ENCODE assay signal across 8 cellular contexts in genomic region chr15:59492389-59493377, GRCh38. TPM values are rescaled to one million over a fixed set of nuclear protein-coding genes. Genes with fewer than 3 reads are reported as not detected.
DNase-seq lines count a peak whose midpoint lies in the region; ATAC-seq and TF ChIP-seq lines count a peak whose summit lies in the region.

No MANE protein-coding gene starts in this region.

- H3K27ac ChIP-seq in HEK293 (ENCODE audit: extremely low read depth, low read depth, low read length) (no peak overlapping the region), mesendoderm (ENCODE audit: low read depth, low read length) (no peak overlapping the region)

- no peak overlapping the region for H3K18ac ChIP-seq in mesendoderm (ENCODE audit: low read length)

- H3K36me3 ChIP-seq in BE2C (no peaks in the 10 kb centered on the region), HEK293 (ENCODE audit: control insufficient read depth in 2 of 2, insufficient read depth in 1 of 2, low read length in 2 of 2) (no peaks in the 10 kb centered on the region), mesendoderm (ENCODE audit: control insufficient read depth, insufficient read depth, low read length) (no peaks in the 10 kb centered on the region)

- TF ChIP-seq CTCF in BE2C (IDR thresholded peaks at IDR 0.05; ENCODE audit: low read depth, low read length) (peak; percentile 83), HEK293 (tag by site-specific recombination; IDR thresholded peaks at IDR 0.05) (peak; percentile 50)

- no peak overlapping the region for H3K4ac ChIP-seq in mesendoderm (ENCODE audit: low read depth, low read length)

- intact Hi-C loops in activated CD4-positive, alpha-beta memory T cell treated with anti-CD3 and anti-CD28 coated beads for 36 hours (cut with micrococcal nuclease), result loop anchor here (1.0 to 2.0 kb wide), 4 partner anchors 246 to 536 kb away; no protein-coding TSS in a partner anchor

- no peak overlapping the region for H3K4me3 ChIP-seq in BE2C (ENCODE audit: low read depth, low read length)
- H3K4me3 ChIP-seq in HEK293 (ENCODE audit: low read depth, low read length), result no peak overlapping the region
- no peak overlapping the region for H3K4me3 ChIP-seq in mesendoderm (ENCODE audit: low read length)

- H3K4me2 ChIP-seq in mesendoderm (ENCODE audit: low read length), result no peak overlapping the region

- H3K79me1 ChIP-seq in mesendoderm (ENCODE audit: low read length), result no peaks in the 10 kb centered on the region

- H3K9ac ChIP-seq in mesendoderm (ENCODE audit: low read length), result no peak overlapping the region

- no peaks in the 10 kb centered on the region for H3K36me3 Mint-ChIP-seq in activated CD4-positive, alpha-beta memory T cell treated with anti-CD3 and anti-CD28 coated beads for 36 hours
- no peaks in the 10 kb centered on the region for H3K36me3 Mint-ChIP-seq in effector memory CD8-positive, alpha-beta T cell (ENCODE audit: insufficient read depth)

- H2BK120ac ChIP-seq in mesendoderm (ENCODE audit: low read depth, low read length), result no peak overlapping the region

- no peak overlapping the region for H4K5ac ChIP-seq in mesendoderm (ENCODE audit: low read length)

- POLR2A ChIA-PET in HEK293 (lab: Yijun Ruan, JAX), result interaction anchor here (1.5 kb wide), 1 partner anchor 120 kb away, joined by 3 read pairs; the partner anchor contains the start of gene MYO1E
- POLR2A ChIA-PET in activated CD4-positive, alpha-beta memory T cell treated with anti-CD3 and anti-CD28 coated beads for 36 hours (lab: Charles Lee), result no interaction called here

- DNase-seq in BE2C (peak; percentile 56), NCI-H748 treated with DMSO at 0.1 percent for 48 hours (lab: John Stamatoyannopoulos, UW) (peak; percentile 24), mesendoderm (peak; percentile 80)
- peak; percentile 56 for DNase-seq in activated CD4-positive, alpha-beta memory T cell treated with anti-CD3 and anti-CD28 coated beads for 36 hours
- peak; percentile 45 to 55 (median 46) for DNase-seq in effector memory CD8-positive, alpha-beta T cell
- peak; percentile 13 for DNase-seq in stimulated activated CD8-positive, alpha-beta memory T cell treated with anti-CD3 and anti-CD28 coated beads, Interleukin-15, amount 100 ng/mL, for 24 hours (ENCODE audit: low read depth)

- H3K9me3 Mint-ChIP-seq in activated CD4-positive, alpha-beta memory T cell treated with anti-CD3 and anti-CD28 coated beads for 36 hours, result peaks cover 4% of the 10 kb centered on the region
- H3K9me3 Mint-ChIP-seq in effector memory CD8-positive, alpha-beta T cell, result no peaks in the 10 kb centered on the region

- CTCF ChIA-PET in HEK293 (lab: Yijun Ruan, JAX), result interaction anchor here (0.5 to 1.8 kb wide), 18 partner anchors 10 to 1271 kb away, joined by 3 to 9 read pairs (median 3); no protein-coding TSS in a partner anchor
- CTCF ChIA-PET in activated CD4-positive, alpha-beta memory T cell treated with anti-CD3 and anti-CD28 coated beads for 36 hours (lab: Charles Lee), result interaction anchor here (0.5 to 7.1 kb wide), 20 partner anchors 14 to 653 kb away, joined by 3 to 48 read pairs (median 4); no protein-coding TSS in a partner anchor

- H3K56ac ChIP-seq in mesendoderm (ENCODE audit: low read length), result no peak overlapping the region

- peaks cover 4% of the 10 kb centered on the region; the same call in 1 of the 2 replicates for H3K4me1 ChIP-seq in BE2C
- H3K4me1 ChIP-seq in HEK293 (ENCODE audit: control insufficient read depth, insufficient read depth, low read length), result no peaks in the 10 kb centered on the region
- H3K4me1 ChIP-seq in mesendoderm (ENCODE audit: control insufficient read depth, low read depth, low read length), result no peaks in the 10 kb centered on the region

- H3K27me3 Mint-ChIP-seq in activated CD4-positive, alpha-beta memory T cell treated with anti-CD3 and anti-CD28 coated beads for 36 hours, result no peaks in the 10 kb centered on the region
- H3K27me3 Mint-ChIP-seq in effector memory CD8-positive, alpha-beta T cell, result peaks cover 0 to 6% of the 10 kb centered on the region in 2 donors

- H3K4me3 Mint-ChIP-seq in activated CD4-positive, alpha-beta memory T cell treated with anti-CD3 and anti-CD28 coated beads for 36 hours, result no peak overlapping the region
- no peak overlapping the region for H3K4me3 Mint-ChIP-seq in effector memory CD8-positive, alpha-beta T cell

- WGBS in mesendoderm (ENCODE audit: extremely low coverage, insufficient coverage, low lambda C conversion rate), result no CpG with 5 or more reads among the region's 11 CpGs

- no peak overlapping the region for H2BK15ac ChIP-seq in mesendoderm (replicated peaks; ENCODE audit: low read depth)

- no peak overlapping the region for H3K27ac Mint-ChIP-seq in activated CD4-positive, alpha-beta memory T cell treated with anti-CD3 and anti-CD28 coated beads for 36 hours
- H3K27ac Mint-ChIP-seq in effector memory CD8-positive, alpha-beta T cell, result no peak overlapping the region

- ATAC-seq in effector memory CD8-positive, alpha-beta T cell (replicated peaks), result peak; percentile 82
- no peak for ATAC-seq in HG02571 (IDR thresholded peaks at IDR 0.05; ENCODE audit: unreplicated experiment)

- H3K27me3 ChIP-seq in BE2C, result 0 out of 2 replicates have a peak, but pooled peaks cover 2% of the 10 kb centered on the region
- H3K27me3 ChIP-seq in mesendoderm (ENCODE audit: insufficient read depth, low read length, poor library complexity), result no peaks in the 10 kb centered on the region

- H2BK5ac ChIP-seq in mesendoderm (ENCODE audit: low read length), result no peak overlapping the region

- no peaks in the 10 kb centered on the region for H3K9me3 ChIP-seq in BE2C
- no peaks in the 10 kb centered on the region for H3K9me3 ChIP-seq in HEK293 (ENCODE audit: control insufficient read depth, insufficient read depth, low read depth, low read length)

- H2AK5ac ChIP-seq in mesendoderm (ENCODE audit: low read length), result no peak overlapping the region

- H3K4me1 Mint-ChIP-seq in activated CD4-positive, alpha-beta memory T cell treated with anti-CD3 and anti-CD28 coated beads for 36 hours (ENCODE audit: low read depth), result peaks cover 2% of the 10 kb centered on the region
- peaks cover 2 to 4% of the 10 kb centered on the region in 2 donors for H3K4me1 Mint-ChIP-seq in effector memory CD8-positive, alpha-beta T cell (ENCODE audit: low read depth in 2 of 2)

- no peak overlapping the region for H4K8ac ChIP-seq in mesendoderm (ENCODE audit: low read depth, low read length)

- no peak overlapping the region for H3K23ac ChIP-seq in mesendoderm (ENCODE audit: low read length)

- no peaks in the 10 kb centered on the region for H3K79me2 ChIP-seq in mesendoderm (ENCODE audit: control insufficient read depth, insufficient read depth, low read length)

TF ChIP-seq in HEK293, 187 proteins besides CTCF, POLR2A, EP300 and RAD21:
- TF ChIP-seq ZNF2 (tag by site-specific recombination; IDR thresholded peaks at IDR 0.05) (peak; percentile 46; the same call in 1 of the 2 replicates), ZNF48 (tag by site-specific recombination; IDR thresholded peaks at IDR 0.05) (no peak), ZNF654 (tag by site-specific recombination; IDR thresholded peaks at IDR 0.05; ENCODE audit: low read depth) (peak; percentile 89), ZNF398 (tag by site-specific recombination; IDR thresholded peaks at IDR 0.05) (no peak), ZNF600 (tag by site-specific recombination; IDR thresholded peaks at IDR 0.05) (no peak), ZBTB48 (tag by site-specific recombination; IDR thresholded peaks at IDR 0.05) (peak; percentile 34; the same call in 1 of the 2 replicates)

RNA-seq across cellular contexts. Expression of gene FAM81A, which starts 54.7 kb away (rescaled TPM):
- polyA plus RNA-seq in BE2C (2012; ENCODE audit: insufficient read depth, insufficient read length, low read depth), result 1.3 TPM
- not detected for total RNA-seq in activated CD4-positive, alpha-beta memory T cell treated with anti-CD3 and anti-CD28 coated beads for 36 hours
- 0.32 TPM for polyA plus RNA-seq in mesendoderm (2013, experiment 1 of 2)
- 0.42 TPM for polyA plus RNA-seq in mesendoderm (2013, experiment 2 of 2)

Comparison
In these comparisons a context has a peak if more than half of its experiments do, and no peak if none do; other contexts are left out.
1. DNase-seq: peak in every context shown above with its lines; median percentile 80 in mesendoderm; 56 in BE2C; 56 in activated CD4-positive, alpha-beta memory T cell treated with anti-CD3 and anti-CD28 coated beads for 36 hours; 46 in effector memory CD8-positive, alpha-beta T cell; 24 in NCI-H748 treated with DMSO at 0.1 percent for 48 hours; 13 in stimulated activated CD8-positive, alpha-beta memory T cell treated with anti-CD3 and anti-CD28 coated beads, Interleukin-15, amount 100 ng/mL, for 24 hours.